8 cellular contexts compared by ENCODE assay signal in the genomic region with DNA sequence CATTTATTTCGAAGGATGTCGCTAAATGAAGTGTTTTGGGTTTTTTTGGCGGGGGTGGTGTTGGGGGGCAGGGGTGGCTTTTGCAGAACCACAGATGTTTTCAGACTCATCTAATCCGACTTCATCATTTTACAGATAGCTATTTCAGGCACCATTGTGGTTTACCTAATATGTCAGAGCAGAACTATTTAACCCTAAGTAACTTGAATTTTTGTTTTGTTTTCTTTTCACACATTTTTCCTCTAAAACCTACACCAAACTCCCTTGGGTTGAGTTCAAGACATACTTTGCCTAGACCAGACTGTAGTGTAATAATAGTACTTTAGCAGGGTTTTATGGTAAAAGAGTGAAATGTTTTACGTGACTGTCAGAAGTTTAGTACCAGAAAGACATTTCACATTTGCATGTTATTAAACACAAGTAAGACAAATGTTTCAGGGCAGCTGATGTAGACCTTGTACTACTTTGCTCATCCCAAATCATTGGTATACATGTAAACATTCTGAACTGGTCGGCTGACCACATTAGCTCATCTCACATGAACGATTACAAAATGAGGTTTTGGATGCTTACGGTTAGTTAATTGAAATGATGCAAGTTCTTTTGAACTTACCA. TPM values are rescaled to one million over a fixed set of nuclear protein-coding genes. Genes with fewer than 3 reads are reported as not detected.
A peak's percentile ranks its signal among the peaks of the same experiment; 100 is the strongest.
DNase-seq lines count a peak whose midpoint lies in the region; ATAC-seq and TF ChIP-seq lines count a peak whose summit lies in the region.

No MANE protein-coding gene starts in this region.

- H3K36me3 ChIP-seq in breast epithelium = no peaks in the 10 kb centered on the region
- H3K36me3 ChIP-seq in urinary bladder (ENCODE audit: insufficient read depth) = no peaks in the 10 kb centered on the region

- no peak for TF ChIP-seq CTCF in breast epithelium (IDR thresholded peaks at IDR 0.05)

- WGBS in urinary bladder = 63% methylated on average over 8 of the region's 8 CpGs

- H3K4me1 ChIP-seq in breast epithelium (no peaks in the 10 kb centered on the region), urinary bladder (ENCODE audit: insufficient read depth) (peaks cover 2% of the 10 kb centered on the region)

- in situ Hi-C loops in ACHN (cut with HindIII; ENCODE audit: low pct_ligation_motif_present, low pct_unique_long_range_greater_than_20kb, low sequenced_read_pairs) = no loop called here

- no peak for TF ChIP-seq POLR2A in breast epithelium (IDR thresholded peaks at IDR 0.05)

- DNase-seq in AG08395 (ENCODE audit: low spot score) (peak; percentile 75), breast epithelium (ENCODE audit: low spot score in 2 of 2) (no peak), DMS114 treated with DMSO at 0.1 percent for 48 hours (lab: John Stamatoyannopoulos, UW; ENCODE audit: unreplicated experiment) (no peak), ACHN (no peak)
- DNase-seq in effector CD8-positive, alpha-beta T cell (lab: John Stamatoyannopoulos, UW) = no peak

- no peaks in the 10 kb centered on the region for H3K9me3 ChIP-seq in breast epithelium

- ATAC-seq in GM19324 (IDR thresholded peaks at IDR 0.05; ENCODE audit: low FRiP score, unreplicated experiment) (peak; percentile 87), HG03139 (IDR thresholded peaks at IDR 0.05; ENCODE audit: unreplicated experiment) (peak; percentile 75)

- H3K27ac ChIP-seq in breast epithelium = peak overlapping the region; percentile 74 to 76
- peak overlapping the region; percentile 45 for H3K27ac ChIP-seq in urinary bladder (ENCODE audit: low read depth)

- no peak overlapping the region for H3K4me3 ChIP-seq in breast epithelium
- H3K4me3 ChIP-seq in urinary bladder (ENCODE audit: low read depth, low read length) = no peak overlapping the region

- H3K27me3 ChIP-seq in breast epithelium = no peaks in the 10 kb centered on the region

- intact Hi-C loops in breast epithelium (cut with DNase I; ENCODE audit: low total_unique reads) = no loop called here

RNA-seq across cellular contexts. Expression of gene MAP3K4, which starts 37.7 kb away (rescaled TPM):
- 10 to 100 TPM; 24.6 to 49.2 (median 45.2) TPM for total RNA-seq in breast epithelium
- 74.4 TPM for total RNA-seq in urinary bladder
- polyA plus RNA-seq in urinary bladder = 12.3 TPM
